Comparison of ENCODE assay signal across 12 cellular contexts in genomic region chr15:78374436-78375393, GRCh38. TPM values are rescaled to one million over a fixed set of nuclear protein-coding genes. Genes with fewer than 3 reads are reported as not detected.
A peak's percentile ranks its signal among the peaks of the same experiment; 100 is the strongest.
DNase-seq lines count a peak whose midpoint lies in the region; ATAC-seq and TF ChIP-seq lines count a peak whose summit lies in the region.
"Had no signal": no experiment of that assay in that cellular context is flagged by ENCODE, and none has a peak within 500 bp of the region (broad histone marks: within the 10 kb centered on the region; RNA-seq: fewer than 3 reads in every experiment).

No MANE protein-coding gene starts in this region.

- H3K27ac ChIP-seq in HL-60 (replicated peaks): no peak overlapping the region; the same call in 1 of the 2 replicates
- H3K27ac ChIP-seq in OCI-LY3 (ENCODE audit: low read length): no peak overlapping the region
- peak overlapping the region; percentile 81 for H3K27ac ChIP-seq in duodenal mucosa (ENCODE audit: low read depth, low read length)
- H3K27ac ChIP-seq in osteoblast (ENCODE audit: low read depth, low read length): no peak overlapping the region
- H3K27ac ChIP-seq: KMS-11 had no signal

- H3K27me3 ChIP-seq in HL-60 (ENCODE audit: insufficient read depth, poor library complexity, severe bottlenecking) (no peaks in the 10 kb centered on the region), OCI-LY3 (ENCODE audit: low read depth, low read length) (peaks cover 3% of the 10 kb centered on the region; the same call in 1 of the 2 replicates), duodenal mucosa (ENCODE audit: control insufficient read depth in 1 of 2, insufficient read depth in 2 of 2, low read length in 2 of 2) (no peaks in the 10 kb centered on the region), osteoblast (ENCODE audit: insufficient read depth, low read length) (peaks cover 2% of the 10 kb centered on the region)

- peaks cover 1 to 14% (median 10%) of the 10 kb centered on the region in 3 donors for H3K27me3 Mint-ChIP-seq in immature natural killer cell (ENCODE audit: low read depth in 3 of 3)

- H3K4me3 ChIP-seq in HL-60 (replicated peaks; ENCODE audit: insufficient read depth, low read length): no peak overlapping the region
- no peak overlapping the region for H3K4me3 ChIP-seq in OCI-LY3 (ENCODE audit: low read length)
- no peak overlapping the region for H3K4me3 ChIP-seq in duodenal mucosa (ENCODE audit: low read depth in 1 of 2, low read length in 2 of 2)
- no peak overlapping the region for H3K4me3 ChIP-seq in osteoblast (ENCODE audit: insufficient read depth, low read length)

- H3K4me3 Mint-ChIP-seq in stimulated activated effector memory CD8-positive, alpha-beta T cell treated with anti-CD3 and anti-CD28 coated beads, Interleukin-12 subunit alpha, Interleukin-12 subunit beta, amount 100 ng/mL, for 72 hours: no peak overlapping the region
- H3K4me3 Mint-ChIP-seq in immature natural killer cell: no peak overlapping the region

- H3K36me3 Mint-ChIP-seq in stimulated activated effector memory CD8-positive, alpha-beta T cell treated with anti-CD3 and anti-CD28 coated beads, Interleukin-12 subunit alpha, Interleukin-12 subunit beta, amount 100 ng/mL, for 72 hours: no peaks in the 10 kb centered on the region
- H3K36me3 Mint-ChIP-seq in immature natural killer cell: no peaks in the 10 kb centered on the region
- H3K36me3 Mint-ChIP-seq: naive thymus-derived CD8-positive, alpha-beta T cell had no signal

- H4K20me1 ChIP-seq in OCI-LY3 (ENCODE audit: insufficient read depth, low read length) (no peaks in the 10 kb centered on the region), osteoblast (ENCODE audit: insufficient read depth, low read length) (no peaks in the 10 kb centered on the region)

- peaks cover 11% of the 10 kb centered on the region for H3K4me1 Mint-ChIP-seq in stimulated activated effector memory CD8-positive, alpha-beta T cell treated with anti-CD3 and anti-CD28 coated beads, Interleukin-12 subunit alpha, Interleukin-12 subunit beta, amount 100 ng/mL, for 72 hours
- no peaks in the 10 kb centered on the region for H3K4me1 Mint-ChIP-seq in immature natural killer cell

- DNase-seq in HL-60 (ENCODE audit: low read depth in 1 of 2, low spot score in 1 of 2) (peak; percentile 82), immature natural killer cell (no peak), osteoblast (ENCODE audit: insufficient read length, low spot score, missing footprints) (no peak)
- DNase-seq in stimulated activated effector memory CD8-positive, alpha-beta T cell treated with anti-CD3 and anti-CD28 coated beads, Interleukin-12 subunit alpha, Interleukin-12 subunit beta, amount 100 ng/mL, for 72 hours (ENCODE audit: low spot score in 2 of 2): no peak
- DNase-seq: naive thymus-derived CD8-positive, alpha-beta T cell had no signal

- H3K4me1 ChIP-seq in OCI-LY3 (ENCODE audit: low read length) (peaks cover 7% of the 10 kb centered on the region), duodenal mucosa (ENCODE audit: control insufficient read depth in 1 of 2, insufficient read depth in 2 of 2, low read length in 2 of 2) (peaks cover 24 to 26% of the 10 kb centered on the region in 2 donors), osteoblast (ENCODE audit: insufficient read depth, low read length) (no peaks in the 10 kb centered on the region)

- H3K4me2 ChIP-seq in OCI-LY3 (ENCODE audit: low read length) (no peak overlapping the region), osteoblast (ENCODE audit: insufficient read depth, low read length) (no peak overlapping the region)
- H3K4me2 ChIP-seq: KMS-11 had no signal

- H3K79me2 ChIP-seq in OCI-LY3 (ENCODE audit: low read length) (no peaks in the 10 kb centered on the region), osteoblast (ENCODE audit: insufficient read depth, low read length) (no peaks in the 10 kb centered on the region)

- H3K36me3 ChIP-seq in OCI-LY3 (replicated peaks; ENCODE audit: low read depth, low read length) (no peaks in the 10 kb centered on the region), duodenal mucosa (ENCODE audit: control insufficient read depth in 1 of 2, insufficient read depth in 2 of 2, low read length in 2 of 2) (no peaks in the 10 kb centered on the region), osteoblast (ENCODE audit: insufficient read depth, low read length) (no peaks in the 10 kb centered on the region)

- no peaks in the 10 kb centered on the region for H3K9me3 Mint-ChIP-seq in stimulated activated effector memory CD8-positive, alpha-beta T cell treated with anti-CD3 and anti-CD28 coated beads, Interleukin-12 subunit alpha, Interleukin-12 subunit beta, amount 100 ng/mL, for 72 hours
- no peaks in the 10 kb centered on the region for H3K9me3 Mint-ChIP-seq in immature natural killer cell

- no peak overlapping the region for H3K9ac ChIP-seq in OCI-LY3 (ENCODE audit: low read length)
- peak overlapping the region; percentile 36 to 44 for H3K9ac ChIP-seq in duodenal mucosa (ENCODE audit: low read depth in 1 of 2, low read length in 2 of 2)
- H3K9ac ChIP-seq: KMS-11 had no signal

- peak overlapping the region; percentile 54 for H3K27ac Mint-ChIP-seq in stimulated activated effector memory CD8-positive, alpha-beta T cell treated with anti-CD3 and anti-CD28 coated beads, Interleukin-12 subunit alpha, Interleukin-12 subunit beta, amount 100 ng/mL, for 72 hours
- H3K27ac Mint-ChIP-seq in immature natural killer cell: peak overlapping the region in 1 of 6 donors; percentile 12

- H3K9me3 ChIP-seq in OCI-LY3 (ENCODE audit: insufficient read depth, low read length): no peaks in the 10 kb centered on the region
- no peaks in the 10 kb centered on the region for H3K9me3 ChIP-seq in duodenal mucosa (ENCODE audit: control insufficient read depth in 1 of 2, low read length in 2 of 2)
- H3K9me3 ChIP-seq in osteoblast (ENCODE audit: low read depth, low read length): no peaks in the 10 kb centered on the region

- peak; percentile 64 for ATAC-seq in stimulated activated effector memory CD8-positive, alpha-beta T cell treated with anti-CD3 and anti-CD28 coated beads, Interleukin-12 subunit alpha, Interleukin-12 subunit beta, amount 100 ng/mL, for 72 hours
- ATAC-seq in GM19467 (IDR thresholded peaks at IDR 0.05; ENCODE audit: unreplicated experiment): no peak
- no peak for ATAC-seq in HG03039 (IDR thresholded peaks at IDR 0.05; ENCODE audit: unreplicated experiment)
- ATAC-seq: naive thymus-derived CD8-positive, alpha-beta T cell had no signal

- no peak for TF ChIP-seq CTCF in HL-60 (IDR thresholded peaks at IDR 0.05; ENCODE audit: insufficient read depth, low read length)
- no peak for TF ChIP-seq CTCF in OCI-LY3 (IDR thresholded peaks at IDR 0.05; ENCODE audit: low read depth, low read length)
- TF ChIP-seq CTCF in osteoblast (IDR thresholded peaks at IDR 0.05; ENCODE audit: extremely low read depth, low read depth, low read length): no peak

- H2AFZ ChIP-seq in OCI-LY3 (ENCODE audit: low read depth, low read length): peak overlapping the region; percentile 63
- no peak overlapping the region for H2AFZ ChIP-seq in osteoblast (ENCODE audit: low read length)

RNA-seq across cellular contexts. Expression of gene CRABP1, which starts 34.6 kb away (rescaled TPM):
- not detected for polyA plus RNA-seq in immature natural killer cell
- not detected in 2 replicates for total RNA-seq in osteoblast
- total RNA-seq: fibroblast of lung; naive thymus-derived CD8-positive, alpha-beta T cell; T-helper 1 cell treated with Interleukin-12 subunit alpha and Interleukin-12 subunit beta and Interleukin-4 antibody, amounts not matched to agents 30 ng/mL and 1 ng/mL, for 36 hours had no signal
- polyA plus RNA-seq: fibroblast of lung; naive thymus-derived CD8-positive, alpha-beta T cell had no signal

Comparison
In these comparisons a context has a peak if more than half of its experiments do, and no peak if none do; other contexts are left out.
1. DNase-seq: peak in HL-60 (2 of 2); none in stimulated activated effector memory CD8-positive, alpha-beta T cell treated with anti-CD3 and anti-CD28 coated beads, Interleukin-12 subunit alpha, Interleukin-12 subunit beta, amount 100 ng/mL, for 72 hours (0 of 2), immature natural killer cell (0 of 3) and osteoblast (single experiment).